ENCODE assay signal across 10 cellular contexts in the genomic region with DNA sequence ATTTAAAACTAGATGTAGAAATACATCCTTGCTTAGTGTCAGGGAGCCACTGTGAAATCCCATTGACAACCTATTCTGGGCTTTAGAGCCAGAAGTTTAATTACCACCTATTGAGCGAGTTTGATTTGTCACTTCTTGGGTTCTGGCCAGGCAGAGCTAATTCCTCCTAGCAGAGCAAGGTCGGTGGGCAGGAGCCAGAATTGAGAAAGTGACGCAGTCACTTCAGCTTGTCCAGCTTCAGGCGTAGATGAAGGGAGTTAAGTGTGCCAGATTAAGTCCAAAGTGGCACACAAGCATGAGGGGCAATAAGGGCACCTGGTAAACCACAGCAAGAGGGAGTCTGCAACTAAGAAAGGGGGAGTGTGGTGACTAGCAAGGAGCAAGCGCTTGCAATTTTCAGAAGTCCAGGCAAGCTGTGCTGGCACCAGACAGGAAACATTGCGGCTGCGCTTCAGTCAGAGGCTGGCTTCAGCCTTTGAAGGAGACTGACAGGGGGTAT.
DNase-seq lines count a peak whose midpoint lies in the region; ATAC-seq and TF ChIP-seq lines count a peak whose summit lies in the region.
"Had no signal": no experiment of that assay in that cellular context is flagged by ENCODE, and none has a peak within 500 bp of the region (broad histone marks: within the 10 kb centered on the region; RNA-seq: fewer than 3 reads in every experiment).

No MANE protein-coding gene starts in this region.

- no peaks in the 10 kb centered on the region for H3K27me3 ChIP-seq in dorsolateral prefrontal cortex
- no peaks in the 10 kb centered on the region for H3K27me3 ChIP-seq in neural cell (ENCODE audit: insufficient read depth, low read depth, low read length)

- H3K27me3 Mint-ChIP-seq in stimulated activated memory B cell treated with anti-CD40 and anti-IgM and Interleukin-4, amounts not matched to agents 10 μg/mL and 1 μg/mL and 100 μg/mL, for 72 hours = no peaks in the 10 kb centered on the region
- H3K27me3 Mint-ChIP-seq: naive thymus-derived CD8-positive, alpha-beta T cell had no signal

- no TSS peak for BruUV-seq in OCI-LY7 (replicated peaks; lab: Mats Ljungman, UMichigan)

- no peak for TF ChIP-seq EP300 in neural cell (conservative IDR thresholded peaks at IDR 0.05; ENCODE audit: poor library complexity, severe bottlenecking)

- peak; percentile 99 for DNase-seq in DMS79 (lab: John Stamatoyannopoulos, UW)
- DNase-seq in NCI-H2081 (lab: John Stamatoyannopoulos, UW) = peak; percentile 73 to 91
- DNase-seq in dorsolateral prefrontal cortex = peak in 7 of 10 donors; percentile 46 to 88 (median 55)
- DNase-seq in OCI-LY7 (ENCODE audit: low spot score) = no peak

- peaks cover 6% of the 10 kb centered on the region for H3K36me3 Mint-ChIP-seq in stimulated activated memory B cell treated with anti-CD40 and anti-IgM and Interleukin-4, amounts not matched to agents 10 μg/mL and 1 μg/mL and 100 μg/mL, for 72 hours

- H3K4me2 ChIP-seq in neural cell (ENCODE audit: low read length) (no peak overlapping the region), OCI-LY7 (ENCODE audit: low read length) (no peak overlapping the region)

- no peak overlapping the region for H2AFZ ChIP-seq in neural cell (ENCODE audit: low read depth, low read length)
- H2AFZ ChIP-seq in OCI-LY7 (ENCODE audit: low read length) = no peak overlapping the region

- TF ChIP-seq CTCF in dorsolateral prefrontal cortex (IDR thresholded peaks at IDR 0.05 in 54 of 56, conservative IDR thresholded peaks at IDR 0.05 in 2 of 56; ENCODE audit: low read depth in 1 of 56, partially characterized antibody in 56 of 56) = no peak
- no peak for TF ChIP-seq CTCF in neural cell (IDR thresholded peaks at IDR 0.05; ENCODE audit: poor library complexity, severe bottlenecking)
- TF ChIP-seq CTCF in OCI-LY7 (conservative IDR thresholded peaks at IDR 0.05; ENCODE audit: low read length) = no peak

- H3K4me3 Mint-ChIP-seq in stimulated activated memory B cell treated with anti-CD40 and anti-IgM and Interleukin-4, amounts not matched to agents 10 μg/mL and 1 μg/mL and 100 μg/mL, for 72 hours = no peak overlapping the region
- H3K4me3 Mint-ChIP-seq: T-helper 2 cell treated with Interferon-gamma antibody and Interleukin-4, amounts not matched to agents 5 μg/mL and 100 μg/mL, for 36 hours had no signal

- no peaks in the 10 kb centered on the region for H3K4me1 ChIP-seq in OCI-LY7 (ENCODE audit: insufficient read depth, low read length, poor library complexity, severe bottlenecking)

- peaks cover 15% of the 10 kb centered on the region for H3K4me1 Mint-ChIP-seq in stimulated activated memory B cell treated with anti-CD40 and anti-IgM and Interleukin-4, amounts not matched to agents 10 μg/mL and 1 μg/mL and 100 μg/mL, for 72 hours

- H3K9me3 Mint-ChIP-seq in stimulated activated memory B cell treated with anti-CD40 and anti-IgM and Interleukin-4, amounts not matched to agents 10 μg/mL and 1 μg/mL and 100 μg/mL, for 72 hours = no peaks in the 10 kb centered on the region

- no peak for TF ChIP-seq RAD21 in neural cell (conservative IDR thresholded peaks at IDR 0.05)

- H3K79me2 ChIP-seq in neural cell (replicated peaks; ENCODE audit: insufficient read depth, low read length) (peaks cover 41% of the 10 kb centered on the region), OCI-LY7 (ENCODE audit: insufficient read depth, low read depth, low read length) (no peaks in the 10 kb centered on the region)

- H4K20me1 ChIP-seq in neural cell (ENCODE audit: insufficient read depth) (peaks cover 26% of the 10 kb centered on the region), OCI-LY7 (ENCODE audit: insufficient read depth, low read length) (no peaks in the 10 kb centered on the region; the same call in 1 of the 2 replicates)

- H3K9me3 ChIP-seq in neural cell (ENCODE audit: low read length) (no peaks in the 10 kb centered on the region), OCI-LY7 (ENCODE audit: low read length) (no peaks in the 10 kb centered on the region)

- CTCF ChIA-PET in OCI-LY7 (lab: Charles Lee; ENCODE audit: unreplicated experiment) = no interaction called here

- no peak for ATAC-seq in stimulated activated memory B cell treated with anti-CD40 and anti-IgM and Interleukin-4, amounts not matched to agents 10 μg/mL and 1 μg/mL and 100 μg/mL, for 72 hours
- ATAC-seq in GM21786 (IDR thresholded peaks at IDR 0.05; ENCODE audit: unreplicated experiment) (no peak), HG02759 (IDR thresholded peaks at IDR 0.05; ENCODE audit: unreplicated experiment) (no peak)

- intact Hi-C loops in dorsolateral prefrontal cortex (cut with DNase I) (no loop called here), OCI-LY7 (cut with micrococcal nuclease; ENCODE audit: unreplicated experiment) (no loop called here)

- H3K27ac ChIP-seq in dorsolateral prefrontal cortex = peak overlapping the region in 51 of 59 donors; percentile 2 to 84 (median 45)
- H3K27ac ChIP-seq in neural cell (ENCODE audit: low read length) = peak overlapping the region; percentile 16
- H3K27ac ChIP-seq in OCI-LY7 (ENCODE audit: low read depth, low read length, poor library complexity, severe bottlenecking) = no peak overlapping the region

- no peak overlapping the region for H3K27ac Mint-ChIP-seq in stimulated activated memory B cell treated with anti-CD40 and anti-IgM and Interleukin-4, amounts not matched to agents 10 μg/mL and 1 μg/mL and 100 μg/mL, for 72 hours
- H3K27ac Mint-ChIP-seq: T-helper 2 cell treated with Interferon-gamma antibody and Interleukin-4, amounts not matched to agents 5 μg/mL and 100 μg/mL, for 36 hours had no signal

- peaks cover 4% of the 10 kb centered on the region for H3F3A ChIP-seq in neural cell (ENCODE audit: insufficient read depth, low read length, poor library complexity, severe bottlenecking)

- H3K4me3 ChIP-seq in dorsolateral prefrontal cortex = peak overlapping the region in 26 of 59 donors; percentile 1 to 43 (median 20)
- peak overlapping the region; percentile 18 for H3K4me3 ChIP-seq in neural cell (ENCODE audit: low read length)
- H3K4me3 ChIP-seq in OCI-LY7 (ENCODE audit: low read depth, low read length, poor library complexity, severe bottlenecking) = no peak overlapping the region

- no peaks in the 10 kb centered on the region for H3K9me2 ChIP-seq in neural cell (ENCODE audit: insufficient read depth, low read length)
- H3K9me2 ChIP-seq in OCI-LY7 (ENCODE audit: insufficient read depth, low read length) = no peaks in the 10 kb centered on the region

- POLR2A ChIA-PET in OCI-LY7 (lab: Charles Lee) = no interaction called here

- no peak overlapping the region for H3K9ac ChIP-seq in neural cell (ENCODE audit: low read length)

- no peaks in the 10 kb centered on the region for H3K36me3 ChIP-seq in neural cell (ENCODE audit: insufficient read depth, low read length)
- no peaks in the 10 kb centered on the region for H3K36me3 ChIP-seq in OCI-LY7 (ENCODE audit: insufficient read depth, low read length)

TF ChIP-seq in neural cell, 6 proteins besides CTCF, POLR2A, EP300 and RAD21:
- TF ChIP-seq POLR2AphosphoS5 (IDR thresholded peaks at IDR 0.05) (no peak), TAF1 (IDR thresholded peaks at IDR 0.05; ENCODE audit: low read depth) (no peak), MXI1 (conservative IDR thresholded peaks at IDR 0.05; ENCODE audit: poor library complexity, severe bottlenecking) (no peak), EZH2 (IDR thresholded peaks at IDR 0.05; ENCODE audit: borderline replicate concordance, insufficient read depth, low read length, poor library complexity, severe bottlenecking) (no peak), SMC3 (conservative IDR thresholded peaks at IDR 0.05; ENCODE audit: poor library complexity) (no peak)
- TF ChIP-seq, protein P1, sequence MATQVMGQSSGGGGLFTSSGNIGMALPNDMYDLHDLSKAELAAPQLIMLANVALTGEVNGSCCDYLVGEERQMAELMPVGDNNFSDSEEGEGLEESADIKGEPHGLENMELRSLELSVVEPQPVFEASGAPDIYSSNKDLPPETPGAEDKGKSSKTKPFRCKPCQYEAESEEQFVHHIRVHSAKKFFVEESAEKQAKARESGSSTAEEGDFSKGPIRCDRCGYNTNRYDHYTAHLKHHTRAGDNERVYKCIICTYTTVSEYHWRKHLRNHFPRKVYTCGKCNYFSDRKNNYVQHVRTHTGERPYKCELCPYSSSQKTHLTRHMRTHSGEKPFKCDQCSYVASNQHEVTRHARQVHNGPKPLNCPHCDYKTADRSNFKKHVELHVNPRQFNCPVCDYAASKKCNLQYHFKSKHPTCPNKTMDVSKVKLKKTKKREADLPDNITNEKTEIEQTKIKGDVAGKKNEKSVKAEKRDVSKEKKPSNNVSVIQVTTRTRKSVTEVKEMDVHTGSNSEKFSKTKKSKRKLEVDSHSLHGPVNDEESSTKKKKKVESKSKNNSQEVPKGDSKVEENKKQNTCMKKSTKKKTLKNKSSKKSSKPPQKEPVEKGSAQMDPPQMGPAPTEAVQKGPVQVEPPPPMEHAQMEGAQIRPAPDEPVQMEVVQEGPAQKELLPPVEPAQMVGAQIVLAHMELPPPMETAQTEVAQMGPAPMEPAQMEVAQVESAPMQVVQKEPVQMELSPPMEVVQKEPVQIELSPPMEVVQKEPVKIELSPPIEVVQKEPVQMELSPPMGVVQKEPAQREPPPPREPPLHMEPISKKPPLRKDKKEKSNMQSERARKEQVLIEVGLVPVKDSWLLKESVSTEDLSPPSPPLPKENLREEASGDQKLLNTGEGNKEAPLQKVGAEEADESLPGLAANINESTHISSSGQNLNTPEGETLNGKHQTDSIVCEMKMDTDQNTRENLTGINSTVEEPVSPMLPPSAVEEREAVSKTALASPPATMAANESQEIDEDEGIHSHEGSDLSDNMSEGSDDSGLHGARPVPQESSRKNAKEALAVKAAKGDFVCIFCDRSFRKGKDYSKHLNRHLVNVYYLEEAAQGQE (IDR thresholded peaks at IDR 0.05; ENCODE audit: borderline replicate concordance) = no peak
